In genomic region chr16:87709677-87710076, GRCh38 we compare ENCODE assay signal across 22 cellular contexts. TPM values are rescaled to one million over a fixed set of nuclear protein-coding genes. Genes with fewer than 3 reads are reported as not detected.
DNase-seq lines count a peak whose midpoint lies in the region; ATAC-seq, FAIRE-seq and TF ChIP-seq lines count a peak whose summit lies in the region.
"Had no signal": no experiment of that assay in that cellular context is flagged by ENCODE, and none has a peak within 500 bp of the region (broad histone marks: within the 10 kb centered on the region; RNA-seq: fewer than 3 reads in every experiment).

No MANE protein-coding gene starts in this region.

- H3K56ac ChIP-seq in H1 (replicated peaks; ENCODE audit: insufficient read length, low read depth, low read length), result no peak overlapping the region

- no peak overlapping the region for H3K14ac ChIP-seq in H1 (ENCODE audit: insufficient read length)

- H3K4me3 Mint-ChIP-seq in stimulated activated naive B cell treated with anti-CD40 and anti-IgM and Interleukin-4, amounts not matched to agents 10 μg/mL and 1 μg/mL and 100 μg/mL, for 72 hours, result no peak overlapping the region
- H3K4me3 Mint-ChIP-seq: B cell; CD4-positive, alpha-beta memory T cell; GM23338; HFFc6 had no signal

- no peak overlapping the region for H2BK5ac ChIP-seq in H1 (ENCODE audit: low read depth, low read length)

- H3K9ac ChIP-seq in HepG2 (ENCODE audit: insufficient read depth, low read depth, low read length), result no peak overlapping the region
- H3K9ac ChIP-seq in H1 (replicated peaks in 1 of 4; ENCODE audit: extremely low read depth in 1 of 4, low read depth in 3 of 4, low read length in 3 of 4), result no peak overlapping the region

- TF ChIP-seq CTCF in HepG2 (CRISPR knock-in tag; IDR thresholded peaks at IDR 0.05) (no peak), right lobe of liver (IDR thresholded peaks at IDR 0.05) (no peak), H1 (IDR thresholded peaks at IDR 0.05; ENCODE audit: control extremely low read depth in 1 of 3, insufficient read depth in 1 of 3, low read depth in 1 of 3, low read length in 3 of 3) (no peak)

- no peaks in the 10 kb centered on the region for H3K9me3 ChIP-seq in HepG2 (ENCODE audit: low read length)
- no peaks in the 10 kb centered on the region for H3K9me3 ChIP-seq in right lobe of liver
- H3K9me3 ChIP-seq in H1 (ENCODE audit: insufficient read depth in 2 of 2, low read depth in 1 of 2, low read length in 1 of 2), result no peaks in the 10 kb centered on the region
- H3K9me3 ChIP-seq: HAP-1 had no signal

- CTCF ChIA-PET in HepG2 (lab: Yijun Ruan, JAX; ENCODE audit: low intra/inter-chr PET ratio, low total read pairs) (no interaction called here), H1 (lab: Charles Lee; ENCODE audit: partially characterized antibody) (interaction anchor here (0.7 to 2.1 kb wide), 3 partner anchors 56 to 94 kb away, joined by 3 to 6 read pairs (median 6); partner anchors contain the start of gene KLHDC4)

- peaks cover 20% of the 10 kb centered on the region for H4K20me1 ChIP-seq in HepG2 (ENCODE audit: insufficient read depth, low read length)
- peaks cover 6 to 13% of the 10 kb centered on the region in 2 experiments for H4K20me1 ChIP-seq in H1 (replicated peaks in 1 of 2; ENCODE audit: control insufficient read depth in 1 of 2, insufficient read depth in 2 of 2, low read length in 2 of 2)

- WGBS in HepG2 (ENCODE audit: low lambda C conversion rate), result 99% methylated on average over 8 of the region's 12 CpGs
- WGBS in right lobe of liver (ENCODE audit: insufficient coverage, low coverage, low lambda C conversion rate, missing lambda C conversion rate), result no CpG with 5 or more reads among the region's 12 CpGs
- WGBS in H1 (ENCODE audit: extremely low coverage in 1 of 2, insufficient coverage in 1 of 2, insufficient read length in 1 of 2, insufficient replicate concordance in 2 of 2, low coverage in 1 of 2, low lambda C conversion rate in 2 of 2, missing lambda C conversion rate in 1 of 2), 2 experiments, result 96% methylated on average over 12 of the region's 12 CpGs; no CpG with 5 or more reads in 1 of the 2 experiments

- TSS peak; percentile 35 for BruUV-seq in HepG2 (replicated peaks; lab: Mats Ljungman, UMichigan)

- no peak overlapping the region for H2BK12ac ChIP-seq in H1 (ENCODE audit: low read depth, low read length)

- peaks cover 2 to 3% of the 10 kb centered on the region in 2 donors for H3K4me1 Mint-ChIP-seq in stimulated activated naive B cell treated with anti-CD40 and anti-IgM and Interleukin-4, amounts not matched to agents 10 μg/mL and 1 μg/mL and 100 μg/mL, for 72 hours

- H3K27ac Mint-ChIP-seq in stimulated activated naive B cell treated with anti-CD40 and anti-IgM and Interleukin-4, amounts not matched to agents 10 μg/mL and 1 μg/mL and 100 μg/mL, for 72 hours, result peak overlapping the region; percentile 62
- H3K27ac Mint-ChIP-seq: B cell, GM23338, HFFc6 had no signal

- peaks cover 45 to 70% of the 10 kb centered on the region in 2 donors for H3K36me3 Mint-ChIP-seq in stimulated activated naive B cell treated with anti-CD40 and anti-IgM and Interleukin-4, amounts not matched to agents 10 μg/mL and 1 μg/mL and 100 μg/mL, for 72 hours

- TF ChIP-seq EP300 in HepG2 (IDR thresholded peaks at IDR 0.05; ENCODE audit: low read depth in 2 of 2, low read length in 2 of 2), result no peak
- TF ChIP-seq EP300 in HepG2 (CRISPR knock-in tag; IDR thresholded peaks at IDR 0.05; ENCODE audit: borderline replicate concordance), result no peak
- no peak for TF ChIP-seq EP300 in H1 (IDR thresholded peaks at IDR 0.05; ENCODE audit: borderline replicate concordance in 1 of 2, low read depth in 2 of 2, low read length in 2 of 2)

- no peak overlapping the region for H4K91ac ChIP-seq in H1 (replicated peaks; ENCODE audit: insufficient read length, low read length)

- no peak overlapping the region for H3K23ac ChIP-seq in H1 (ENCODE audit: insufficient read length)

- 0 out of 2 replicates have a peak, but pooled peaks cover under 1% of the 10 kb centered on the region for H3K79me1 ChIP-seq in H1 (ENCODE audit: low read depth, low read length)

- H2BK120ac ChIP-seq in H1 (replicated peaks; ENCODE audit: low read depth, low read length), result no peak overlapping the region

- H3K27me3 Mint-ChIP-seq in stimulated activated naive B cell treated with anti-CD40 and anti-IgM and Interleukin-4, amounts not matched to agents 10 μg/mL and 1 μg/mL and 100 μg/mL, for 72 hours, result no peaks in the 10 kb centered on the region
- H3K27me3 Mint-ChIP-seq: B cell; CD4-positive, alpha-beta memory T cell had no signal

- H3K27me3 ChIP-seq in HepG2 (ENCODE audit: control insufficient read depth in 1 of 2, insufficient read depth in 2 of 2, low read length in 2 of 2) (no peaks in the 10 kb centered on the region), right lobe of liver (no peaks in the 10 kb centered on the region), H1 (replicated peaks in 1 of 4; ENCODE audit: control insufficient read depth in 3 of 4, extremely low read depth in 1 of 4, insufficient read depth in 3 of 4, low read length in 3 of 4) (no peaks in the 10 kb centered on the region)

- no peak overlapping the region for H3K27ac ChIP-seq in HepG2 (ENCODE audit: extremely low read length, insufficient read depth, low read length)
- H3K27ac ChIP-seq in right lobe of liver, result no peak overlapping the region
- H3K27ac ChIP-seq in H1 (ENCODE audit: low read depth, low read length), result no peak overlapping the region
- H3K27ac ChIP-seq: 22Rv1 had no signal

- in situ Hi-C loops in HepG2 (cut with HindIII; ENCODE audit: extremely low pct_ligation_motif_present, low pct_unique_long_range_greater_than_20kb), result no loop called here

- H3K4me1 ChIP-seq in HepG2 (ENCODE audit: insufficient read depth, low read length) (peaks cover 20% of the 10 kb centered on the region), right lobe of liver (no peaks in the 10 kb centered on the region), H1 (replicated peaks in 1 of 4; ENCODE audit: control insufficient read depth in 3 of 4, insufficient read depth in 4 of 4, low read length in 3 of 4) (peaks cover 0 to 3% (median 0%) of the 10 kb centered on the region in 4 experiments; a peak in 2 of 7 replicates)
- H3K4me1 ChIP-seq: HAP-1 had no signal

- no peak for TF ChIP-seq POLR2A in HepG2 (IDR thresholded peaks at IDR 0.05; ENCODE audit: insufficient read depth in 1 of 2, low read depth in 2 of 2, low read length in 2 of 2)
- TF ChIP-seq POLR2A in right lobe of liver (IDR thresholded peaks at IDR 0.05), result no peak
- TF ChIP-seq POLR2A in H1 (IDR thresholded peaks at IDR 0.05; ENCODE audit: control extremely low read depth in 1 of 2, low read depth in 2 of 2, low read length in 2 of 2), result no peak

- no peak overlapping the region for H4K5ac ChIP-seq in H1 (ENCODE audit: insufficient read length, low read depth, low read length)

- FAIRE-seq in HepG2 (lab: Jason Lieb, UNC) (no peak), H1 (lab: Jason Lieb, UNC) (no peak)
- FAIRE-seq: A204.1, GM12891, GM18507, H54 had no signal

- no peak for TF ChIP-seq RAD21 in HepG2 (CRISPR knock-in tag; IDR thresholded peaks at IDR 0.05)
- no peak for TF ChIP-seq RAD21 in H1 (IDR thresholded peaks at IDR 0.05 in 1 of 2, conservative IDR thresholded peaks at IDR 0.05 in 1 of 2; ENCODE audit: low read depth in 2 of 2, low read length in 2 of 2)

- intact Hi-C loops in HepG2 (cut with micrococcal nuclease; ENCODE audit: unreplicated experiment), result no loop called here
- intact Hi-C loops in right lobe of liver (cut with DNase I), result no loop called here

- no peak overlapping the region for H2AK5ac ChIP-seq in H1 (ENCODE audit: low read depth, low read length)

- H2AFZ ChIP-seq in HepG2 (ENCODE audit: low read length), result no peak overlapping the region
- no peak overlapping the region for H2AFZ ChIP-seq in H1 (ENCODE audit: low read length)
- H2AFZ ChIP-seq: GM23338 had no signal

- peaks cover 45 to 47% of the 10 kb centered on the region in 2 experiments; a peak in 4 of 5 replicates for H3K36me3 ChIP-seq in HepG2 (replicated peaks in 1 of 2; ENCODE audit: control insufficient read depth in 1 of 2, insufficient read depth in 2 of 2, low read length in 2 of 2)
- H3K36me3 ChIP-seq in right lobe of liver, result peaks cover 0 to 20% (median 1%) of the 10 kb centered on the region in 4 donors
- H3K36me3 ChIP-seq in H1 (ENCODE audit: control insufficient read depth in 2 of 4, insufficient read depth in 4 of 4, low read length in 3 of 4), result peaks cover 8 to 26% (median 17%) of the 10 kb centered on the region in 4 experiments; a peak in 7 of 8 replicates

- no peak overlapping the region for H3K4me2 ChIP-seq in HepG2 (ENCODE audit: low read depth, low read length)
- H3K4me2 ChIP-seq in H1 (ENCODE audit: insufficient read depth in 1 of 2, low read depth in 2 of 2, low read length in 2 of 2), result no peak overlapping the region
- H3K4me2 ChIP-seq: GM23338 had no signal

- H3K4ac ChIP-seq in H1 (replicated peaks; ENCODE audit: insufficient read length, low read depth, low read length), result no peak overlapping the region

- no peaks in the 10 kb centered on the region for H3K9me3 Mint-ChIP-seq in stimulated activated naive B cell treated with anti-CD40 and anti-IgM and Interleukin-4, amounts not matched to agents 10 μg/mL and 1 μg/mL and 100 μg/mL, for 72 hours
- H3K9me3 Mint-ChIP-seq: GM23338, HFFc6 had no signal

- no peaks in the 10 kb centered on the region for H3K23me2 ChIP-seq in H1 (ENCODE audit: low read depth, low read length)

- H3K4me3 ChIP-seq in HepG2 (replicated peaks in 1 of 3; ENCODE audit: insufficient read depth in 1 of 3, low read depth in 2 of 3, low read length in 3 of 3), result no peak overlapping the region
- H3K4me3 ChIP-seq in right lobe of liver, result no peak overlapping the region
- H3K4me3 ChIP-seq in H1 (ENCODE audit: extremely low read depth in 1 of 4, insufficient read depth in 2 of 4, low read depth in 3 of 4, low read length in 4 of 4), result no peak overlapping the region
- H3K4me3 ChIP-seq: GM23338, HAP-1 had no signal

- no peak overlapping the region for H2BK15ac ChIP-seq in H1 (ENCODE audit: low read length)

- H3K79me2 ChIP-seq in HepG2 (ENCODE audit: insufficient read depth, low read length), result no peaks in the 10 kb centered on the region
- H3K79me2 ChIP-seq in H1 (ENCODE audit: control insufficient read depth in 1 of 2, insufficient read depth in 2 of 2, low read length in 2 of 2), result no peaks in the 10 kb centered on the region

- DNase-seq in HepG2 (ENCODE audit: low spot score) (no peak), right lobe of liver (no peak), H1 (ENCODE audit: low read depth in 1 of 2, low spot score in 2 of 2) (no peak), NCI-H69 (lab: John Stamatoyannopoulos, UW) (no peak)
- no peak for DNase-seq in stimulated activated naive B cell treated with anti-CD40 and anti-IgM and Interleukin-4, amounts not matched to agents 10 μg/mL and 1 μg/mL and 100 μg/mL, for 72 hours
- DNase-seq: C1 segment of cervical spinal cord; Calu3; CD4-positive, alpha-beta memory T cell; COR-L47; DMS53; DMS79 treated with DMSO at 0.1 percent for 48 hours; GF-D8; HFFc6 had no signal

- peak overlapping the region; percentile 62; the same call in 1 of the 2 replicates for H4K8ac ChIP-seq in H1 (ENCODE audit: extremely low read depth, insufficient read depth, low read length)

- ATAC-seq in HepG2 (no peak), right lobe of liver (no peak), HG03280 (IDR thresholded peaks at IDR 0.05; ENCODE audit: unreplicated experiment) (no peak)
- no peak for ATAC-seq in stimulated activated naive B cell treated with anti-CD40 and anti-IgM and Interleukin-4, amounts not matched to agents 10 μg/mL and 1 μg/mL and 100 μg/mL, for 72 hours (replicated peaks)
- ATAC-seq: GM23338 had no signal

- no peak overlapping the region for H3K18ac ChIP-seq in H1 (ENCODE audit: extremely low read depth, low read length)

- POLR2A ChIA-PET in HepG2 (lab: Yijun Ruan, JAX), result no interaction called here
- POLR2A ChIA-PET in H1 (lab: Charles Lee; ENCODE audit: partially characterized antibody), result interaction anchor here (0.9 to 1.9 kb wide), 3 partner anchors 12 to 30 kb away, joined by 3 to 5 read pairs (median 3); no protein-coding TSS in a partner anchor

- H2BK20ac ChIP-seq in H1 (ENCODE audit: low read length), result no peak overlapping the region

RNA-seq across cellular contexts. Expression of gene KLHDC4, which starts 56.1 kb away (rescaled TPM):
- total RNA-seq in HepG2 (2016; rRNA removed; fragmentation: Illumina TruSeq; extraction: Trizol) (26.7 and 31.8 TPM in 2 replicates), right lobe of liver (10 to 100 TPM; 11.6 to 22.7 (median 14.4) TPM)
- total RNA-seq in HepG2 (2016; cell fraction: cytosol; rRNA removed; fragmentation: Illumina TruSeq; extraction: Trizol; ENCODE audit: low read depth), result 19.6 and 21.0 TPM in 2 replicates
- total RNA-seq in HepG2 (2016; cell fraction: insoluble cytoplasmic fraction; rRNA removed; fragmentation: Illumina TruSeq; extraction: Trizol), result 27.2 and 34.0 TPM in 2 replicates
- 12.7 and 13.0 TPM in 2 replicates for total RNA-seq in HepG2 (2016; cell fraction: membrane; rRNA removed; fragmentation: Illumina TruSeq; extraction: Trizol)
- total RNA-seq in HepG2 (2016; cell fraction: nucleus; rRNA removed; fragmentation: Illumina TruSeq; extraction: Trizol), result 35.2 and 38.5 TPM in 2 replicates
- polyA plus RNA-seq in HepG2 (2011; rRNA removed) (18.7 and 22.7 TPM in 2 replicates), H1 (2011; rRNA removed) (23.7 and 39.0 TPM in 2 replicates)
- 8.9 and 14.1 TPM in 2 replicates for polyA plus RNA-seq in HepG2 (2011; cell fraction: cytosol; rRNA removed)
- polyA plus RNA-seq in HepG2 (2011; cell fraction: nucleus; rRNA removed), result 122 TPM in 2 replicates
- 24.2 and 33.3 TPM in 2 replicates for polyA plus RNA-seq in HepG2 (2012)
- polyA plus RNA-seq in HepG2 (2016; cell fraction: cytosol; fragmentation: Illumina TruSeq; extraction: Trizol; ENCODE audit: low read depth), result 3.6 TPM in 2 replicates
- polyA plus RNA-seq in HepG2 (2016; cell fraction: insoluble cytoplasmic fraction; fragmentation: Illumina TruSeq; extraction: Trizol; ENCODE audit: low read depth), result 25.4 and 27.5 TPM in 2 replicates
- polyA plus RNA-seq in HepG2 (2016; cell fraction: membrane; fragmentation: Illumina TruSeq; extraction: Trizol; ENCODE audit: low read depth), result 6.5 and 8.9 TPM in 2 replicates
- polyA plus RNA-seq in HepG2 (2016; cell fraction: nucleus; fragmentation: Illumina TruSeq; extraction: Trizol; ENCODE audit: insufficient read depth, low read depth), result 82.6 and 96.2 TPM in 2 replicates
- polyA minus RNA-seq in HepG2 (2011; rRNA and poly(A)+ RNA removed; ENCODE audit: low replicate concordance), result 24.4 and 42.1 TPM in 2 replicates
- polyA minus RNA-seq in HepG2 (2011; cell fraction: cytosol; rRNA and poly(A)+ RNA removed), result 8.9 and 11.7 TPM in 2 replicates
- polyA minus RNA-seq in HepG2 (2011; cell fraction: nucleus; rRNA and poly(A)+ RNA removed), result 42.6 and 46.6 TPM in 2 replicates
- 55.6 and 63.9 TPM in 2 replicates for total RNA-seq in H1 (2021; fragmentation: NEBNext Ultra II Directional; extraction: Animal tissue kit (Norgen Biotek cat#: 25700))
- polyA plus RNA-seq in H1 (2011; cell fraction: cytosol; rRNA removed), result 37.2 TPM
- polyA plus RNA-seq in H1 (2011; cell fraction: nucleus; rRNA removed), result 86.9 TPM
- polyA plus RNA-seq in H1 (2012, experiment 1 of 2), result 36.8 to 50.9 TPM (median 49.8 TPM) in 4 replicates
- 28.4 TPM for polyA plus RNA-seq in H1 (2012, experiment 2 of 2)
- polyA plus RNA-seq in H1 (2013, experiment 1 of 2), result 29.3 TPM
- 27.4 TPM for polyA plus RNA-seq in H1 (2013, experiment 2 of 2)
- polyA minus RNA-seq in H1 (2011; rRNA and poly(A)+ RNA removed), result 26.5 and 30.9 TPM in 2 replicates
- 18.6 TPM for polyA minus RNA-seq in H1 (2011; cell fraction: cytosol; rRNA and poly(A)+ RNA removed)
- polyA minus RNA-seq in H1 (2011; cell fraction: nucleus; rRNA and poly(A)+ RNA removed), result 57.3 TPM
